In genomic region chr2:129133692-129134641, GRCh38 we compare ENCODE assay signal across 22 cellular contexts.
"Had no signal": no experiment of that assay in that cellular context is flagged by ENCODE, and none has a peak within 500 bp of the region (broad histone marks: within the 10 kb centered on the region; RNA-seq: fewer than 3 reads in every experiment).

No MANE protein-coding gene starts in this region.

- DNase-seq: IMR-90, KG1, NCI-H1092, NCI-H1105 treated with DMSO at 0.1 percent for 48 hours, NCI-H1417 treated with DMSO at 0.1 percent for 48 hours, NCI-H146, NCI-H1694 treated with DMSO at 0.1 percent for 48 hours, NCI-H1930, NCI-H2081, NCI-H2107, NCI-H2227 treated with DMSO at 0.1 percent for 48 hours, NCI-H446, NCI-H510A, NCI-H524 treated with DMSO at 0.1 percent for 48 hours, NCI-H69, NCI-H774, Right ventricle myocardium superior, RPMI8226, SIG-M5 had no signal

- H3K36me3 ChIP-seq: SJSA1 had no signal

- H3K4me3 ChIP-seq: SJSA1, SK-N-MC had no signal

- H3K27me3 ChIP-seq: SJSA1 had no signal

- H3K27ac ChIP-seq: SJSA1, SK-N-MC had no signal

- ATAC-seq: HepG2 had no signal

- H3K4me1 ChIP-seq: SJSA1 had no signal

- H3K9me3 ChIP-seq: SJSA1 had no signal
